31 cellular contexts compared by ENCODE assay signal in genomic region chr18:74434466-74434865, GRCh38. TPM values are rescaled to one million over a fixed set of nuclear protein-coding genes. Genes with fewer than 3 reads are reported as not detected.
"Had no signal": no experiment of that assay in that cellular context is flagged by ENCODE, and none has a peak within 500 bp of the region (broad histone marks: within the 10 kb centered on the region; RNA-seq: fewer than 3 reads in every experiment).

No MANE protein-coding gene starts in this region.

- H3K27ac Mint-ChIP-seq: dendritic cell treated with granulocyte-macrophage colony-stimulating factor and Interleukin-4, amounts not matched to agents 40 ng/mL and 50 ng/mL, for 4 days; effector memory CD8-positive, alpha-beta T cell; endodermal cell had no signal

- H3K27me3 ChIP-seq: colonic mucosa, esophagus squamous epithelium, gastrocnemius medialis, heart right ventricle, left lung had no signal

- H3K36me3 ChIP-seq: colonic mucosa, esophagus squamous epithelium, gastrocnemius medialis, left lung, lower lobe of right lung had no signal

- H3K4me3 Mint-ChIP-seq: dendritic cell treated with granulocyte-macrophage colony-stimulating factor and Interleukin-4, amounts not matched to agents 40 ng/mL and 50 ng/mL, for 4 days; effector memory CD8-positive, alpha-beta T cell; endodermal cell had no signal

- H3K27ac ChIP-seq: colonic mucosa, epithelial cell of prostate, esophagus squamous epithelium, gastrocnemius medialis, heart right ventricle, left lung, lower lobe of right lung had no signal

- ATAC-seq: effector memory CD8-positive, alpha-beta T cell; esophagus mucosa; gastrocnemius medialis; heart right ventricle; left cardiac atrium; left lung; left ventricle myocardium superior; lower lobe of right lung had no signal

- H3K9me3 Mint-ChIP-seq: dendritic cell treated with granulocyte-macrophage colony-stimulating factor and Interleukin-4, amounts not matched to agents 40 ng/mL and 50 ng/mL, for 4 days; effector memory CD8-positive, alpha-beta T cell; endodermal cell had no signal

- H3K9me3 ChIP-seq: colonic mucosa, esophagus squamous epithelium, gastrocnemius medialis, heart right ventricle, left lung, lower lobe of right lung had no signal

- FAIRE-seq: islet of Langerhans, keratinocyte had no signal

- DNase-seq: colonic mucosa; cortex of kidney; effector CD8-positive, alpha-beta T cell; effector memory CD8-positive, alpha-beta T cell; endodermal cell; erythroblast; esophagus squamous epithelium; foreskin fibroblast; foreskin melanocyte; gastrocnemius medialis; glutamatergic neuron; head of caudate nucleus; heart right ventricle; hippocampal formation; left cardiac atrium; left lung; left ventricle myocardium superior; lower lobe of right lung; mesenchymal stem cell; midbrain had no signal

- H3K4me3 ChIP-seq: colonic mucosa, esophagus squamous epithelium, gastrocnemius medialis, heart right ventricle, left lung, lower lobe of right lung had no signal

- H3K4me1 ChIP-seq: colonic mucosa, esophagus squamous epithelium, left lung, lower lobe of right lung had no signal

RNA-seq across cellular contexts. Expression of gene DIPK1C, which starts 22.6 kb away (rescaled TPM):
- total RNA-seq: chondrocyte, dermis microvascular lymphatic vessel endothelial cell, esophagus mucosa, esophagus squamous epithelium, glomerular endothelial cell, kidney epithelial cell, left lung, lower lobe of right lung, lung microvascular endothelial cell, mononuclear cell had no signal
- polyA plus RNA-seq: keratinocyte had no signal
